Comparison of ENCODE assay signal across 27 cellular contexts in genomic region chr11:68390315-68390714, GRCh38.
"Had no signal": no experiment of that assay in that cellular context is flagged by ENCODE, and none has a peak within 500 bp of the region (broad histone marks: within the 10 kb centered on the region; RNA-seq: fewer than 3 reads in every experiment).

No MANE protein-coding gene starts in this region.

- ATAC-seq: effector memory CD8-positive, alpha-beta T cell; esophagus mucosa; gastrocnemius medialis; left colon; left lobe of liver; lower lobe of right lung; mucosa of descending colon had no signal

- H3K27me3 ChIP-seq: colonic mucosa, esophagus squamous epithelium, gastrocnemius medialis, heart right ventricle had no signal

- H3K27ac ChIP-seq: colonic mucosa, epithelial cell of prostate, esophagus squamous epithelium, gastrocnemius medialis, left ventricle myocardium inferior, lower lobe of right lung had no signal

- H3K4me3 ChIP-seq: colonic mucosa, esophagus squamous epithelium, gastrocnemius medialis, heart right ventricle, left ventricle myocardium inferior, lower lobe of right lung, mucosa of descending colon had no signal

- FAIRE-seq: endometrium, islet of Langerhans, keratinocyte had no signal

- H3K4me1 ChIP-seq: colonic mucosa, esophagus squamous epithelium, gastrocnemius medialis, lower lobe of right lung had no signal

- H3K9me3 ChIP-seq: colonic mucosa, esophagus squamous epithelium, gastrocnemius medialis, heart right ventricle, left ventricle myocardium inferior, lower lobe of right lung, mucosa of descending colon had no signal

- DNase-seq: colonic mucosa; cortex of kidney; effector CD8-positive, alpha-beta T cell; effector memory CD8-positive, alpha-beta T cell; endodermal cell; erythroblast; esophagus squamous epithelium; foreskin fibroblast; foreskin melanocyte; gastrocnemius medialis; glutamatergic neuron; head of caudate nucleus; heart right ventricle; hippocampal formation; kidney glomerular epithelial cell; left colon; left ventricle myocardium inferior; lower lobe of right lung; mesenchymal stem cell; mucosa of descending colon; naive B cell had no signal
